Comparison of ENCODE assay signal across 8 cellular contexts in genomic region chr15:85730001-85730820, GRCh38.
DNase-seq lines count a peak whose midpoint lies in the region; ATAC-seq and TF ChIP-seq lines count a peak whose summit lies in the region.

No MANE protein-coding gene starts in this region.

- POLR2A ChIA-PET in MCF 10A (lab: Yijun Ruan, JAX) = no interaction called here

- H3K36me3 Mint-ChIP-seq in MCF 10A (ENCODE audit: insufficient read depth, unreplicated experiment) = peaks cover 96% of the 10 kb centered on the region

- ATAC-seq in GM21526 (IDR thresholded peaks at IDR 0.05; ENCODE audit: low FRiP score, unreplicated experiment) (peak; percentile 64), RWPE2 (ENCODE audit: low read depth) (peak; percentile 83)

- H3K4me3 Mint-ChIP-seq in MCF 10A (ENCODE audit: unreplicated experiment) = no peak overlapping the region

- peaks cover 80% of the 10 kb centered on the region for H3K36me3 ChIP-seq in RWPE2 (ENCODE audit: low read depth)

- H3K27ac Mint-ChIP-seq in MCF 10A (ENCODE audit: low read depth, unreplicated experiment) = no peak overlapping the region

- peaks cover 6% of the 10 kb centered on the region for H3K9me3 ChIP-seq in RWPE2 (ENCODE audit: severe bottlenecking)

- no peaks in the 10 kb centered on the region for H3K27me3 ChIP-seq in RWPE2 (ENCODE audit: insufficient read depth, poor library complexity, severe bottlenecking)

- peaks cover 20% of the 10 kb centered on the region for H3K9me3 Mint-ChIP-seq in MCF 10A (ENCODE audit: unreplicated experiment)

- no peaks in the 10 kb centered on the region for H3K4me1 ChIP-seq in RWPE2 (ENCODE audit: insufficient read depth, poor library complexity, severe bottlenecking)

- intact Hi-C loops in MCF 10A (cut with micrococcal nuclease) = loop anchor here (1.0 to 2.0 kb wide), 3 partner anchors 64 to 110 kb away; partner anchors contain the start of gene KLHL25

- CTCF ChIA-PET in MCF 10A (lab: Yijun Ruan, JAX) = interaction anchor here (0.6 to 8.9 kb wide), 31 partner anchors 8 to 1638 kb away, joined by 3 to 128 read pairs (median 4); no protein-coding TSS in a partner anchor

- no peak overlapping the region for H3K27ac ChIP-seq in RWPE2 (ENCODE audit: poor library complexity, severe bottlenecking)

- H3K27me3 Mint-ChIP-seq in MCF 10A (ENCODE audit: insufficient read depth, unreplicated experiment) = no peaks in the 10 kb centered on the region

- BruUV-seq in MCF 10A (replicated peaks; lab: Mats Ljungman, UMichigan) = no TSS peak

- no peak overlapping the region for H3K4me3 ChIP-seq in RWPE2 (ENCODE audit: severe bottlenecking)

- peak; percentile 95 for TF ChIP-seq CTCF in RWPE2 (IDR thresholded peaks at IDR 0.05; ENCODE audit: poor library complexity, severe bottlenecking)
- peak; percentile 72 for TF ChIP-seq CTCF in MCF 10A (IDR thresholded peaks at IDR 0.05; ENCODE audit: unreplicated experiment)

- peaks cover 26% of the 10 kb centered on the region for H3K4me1 Mint-ChIP-seq in MCF 10A (ENCODE audit: insufficient read depth, unreplicated experiment)

- DNase-seq in DMS153 treated with DMSO at 0.1 percent for 48 hours (lab: John Stamatoyannopoulos, UW; ENCODE audit: unreplicated experiment) (peak; percentile 18), LoVo (ENCODE audit: low spot score) (peak; percentile 51), RWPE2 (ENCODE audit: low spot score) (no peak), MCF 10A (ENCODE audit: unreplicated experiment) (peak; percentile 75), iris pigment epithelial cell (ENCODE audit: low read depth) (peak; percentile 63), mesenteric fat pad (ENCODE audit: low spot score) (no peak)
- DNase-seq in stimulated activated naive CD4-positive, alpha-beta T cell (lab: John Stamatoyannopoulos, UW) = peak in 5 of 6 experiments; percentile 23 to 73 (median 40)

Comparison
In these comparisons a context has a peak if more than half of its experiments do, and no peak if none do; other contexts are left out.
1. DNase-seq: peak in DMS153 treated with DMSO at 0.1 percent for 48 hours (single experiment), LoVo (single experiment), MCF 10A (single experiment), iris pigment epithelial cell (single experiment) and stimulated activated naive CD4-positive, alpha-beta T cell (5 of 6); none in RWPE2 (single experiment) and mesenteric fat pad (single experiment).